Comparison of ENCODE assay signal across 8 cellular contexts in the genomic region with DNA sequence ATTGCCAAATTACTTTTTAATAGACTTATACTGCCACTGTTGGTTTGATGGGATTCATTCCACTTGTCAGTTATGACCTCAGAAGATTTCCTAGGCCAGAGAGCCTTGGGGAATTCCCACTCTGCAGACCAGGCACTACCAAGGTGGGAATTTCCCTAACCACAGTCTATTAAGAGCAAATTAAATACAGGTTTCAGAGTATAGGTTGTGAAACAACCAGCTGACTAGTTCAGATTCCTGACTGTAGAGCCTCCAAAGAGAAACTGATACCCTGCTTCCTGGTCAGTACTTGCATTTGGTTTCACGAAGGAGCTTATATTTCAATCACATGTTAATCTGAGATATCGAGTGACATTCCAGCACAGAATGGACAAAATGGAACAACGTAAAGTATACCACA.
A peak's percentile ranks its signal among the peaks of the same experiment; 100 is the strongest.
DNase-seq lines count a peak whose midpoint lies in the region; ATAC-seq lines count a peak whose summit lies in the region.

No MANE protein-coding gene starts in this region.

- DNase-seq in GM04504 (ENCODE audit: low read depth) (peak; percentile 62), NCI-H2196 treated with DMSO at 0.1 percent for 48 hours (lab: John Stamatoyannopoulos, UW; ENCODE audit: unreplicated experiment) (peak; percentile 11), iris pigment epithelial cell (ENCODE audit: low read depth) (peak; percentile 99), iPS-NIHi11 (ENCODE audit: low spot score) (no peak), D341Med (ENCODE audit: low spot score) (no peak), superior temporal gyrus (ENCODE audit: extremely low spot score) (no peak), GOT3 (lab: John Stamatoyannopoulos, UW) (no peak)

- ATAC-seq in GM21529 (IDR thresholded peaks at IDR 0.05; ENCODE audit: unreplicated experiment), result peak; percentile 93

Comparison
In these comparisons a context has a peak if more than half of its experiments do, and no peak if none do; other contexts are left out.
1. DNase-seq: peak in GM04504 (single experiment), NCI-H2196 treated with DMSO at 0.1 percent for 48 hours (single experiment) and iris pigment epithelial cell (single experiment); none in iPS-NIHi11 (single experiment), D341Med (single experiment), superior temporal gyrus (single experiment) and GOT3 (single experiment).